20 cellular contexts compared by ENCODE assay signal in genomic region chr15:34284937-34285336, GRCh38.
DNase-seq lines count a peak whose midpoint lies in the region; ATAC-seq and TF ChIP-seq lines count a peak whose summit lies in the region.
"Had no signal": no experiment of that assay in that cellular context is flagged by ENCODE, and none has a peak within 500 bp of the region (broad histone marks: within the 10 kb centered on the region; RNA-seq: fewer than 3 reads in every experiment).

No MANE protein-coding gene starts in this region.

- peaks cover 8% of the 10 kb centered on the region for H3K9me3 Mint-ChIP-seq in activated naive CD4-positive, alpha-beta T cell treated with anti-CD3 and anti-CD28 coated beads, Interleukin-2, amount 10 ng/mL, durations not matched to agents 7 days and 5 days
- H3K9me3 Mint-ChIP-seq in T-helper 2 cell treated with Interferon-gamma antibody and Interleukin-4, amounts not matched to agents 5 μg/mL and 100 μg/mL, for 36 hours, result no peaks in the 10 kb centered on the region
- peaks cover 0 to 10% of the 10 kb centered on the region in 2 donors for H3K9me3 Mint-ChIP-seq in stimulated activated naive CD8-positive, alpha-beta T cell treated with anti-CD3 and anti-CD28 coated beads, Interleukin-15, amount 100 ng/mL, for 72 hours

- peaks cover 12% of the 10 kb centered on the region for H3K4me1 Mint-ChIP-seq in activated naive CD4-positive, alpha-beta T cell treated with anti-CD3 and anti-CD28 coated beads, Interleukin-2, amount 10 ng/mL, durations not matched to agents 7 days and 5 days
- H3K4me1 Mint-ChIP-seq in T-helper 2 cell treated with Interferon-gamma antibody and Interleukin-4, amounts not matched to agents 5 μg/mL and 100 μg/mL, for 36 hours (ENCODE audit: low read depth), result peaks cover 10% of the 10 kb centered on the region
- H3K4me1 Mint-ChIP-seq in stimulated activated naive CD8-positive, alpha-beta T cell treated with anti-CD3 and anti-CD28 coated beads, Interleukin-15, amount 100 ng/mL, for 72 hours, result peaks cover 19% of the 10 kb centered on the region

- H3K36me3 Mint-ChIP-seq in activated naive CD4-positive, alpha-beta T cell treated with anti-CD3 and anti-CD28 coated beads, Interleukin-2, amount 10 ng/mL, durations not matched to agents 7 days and 5 days, result peaks cover 15% of the 10 kb centered on the region
- H3K36me3 Mint-ChIP-seq in T-helper 2 cell treated with Interferon-gamma antibody and Interleukin-4, amounts not matched to agents 5 μg/mL and 100 μg/mL, for 36 hours (ENCODE audit: low read depth), result peaks cover 30% of the 10 kb centered on the region

- no peak for ATAC-seq in stimulated activated naive CD8-positive, alpha-beta T cell treated with anti-CD3 and anti-CD28 coated beads, Interleukin-15, amount 100 ng/mL, for 72 hours
- no peak for ATAC-seq in HG02884 (IDR thresholded peaks at IDR 0.05; ENCODE audit: unreplicated experiment)
- ATAC-seq: esophagus mucosa, PC-3, right lobe of liver had no signal

- no peak for DNase-seq in activated naive CD4-positive, alpha-beta T cell treated with anti-CD3 and anti-CD28 coated beads, Interleukin-2, amount 10 ng/mL, durations not matched to agents 7 days and 5 days
- DNase-seq in activated naive CD4-positive, alpha-beta T cell (lab: John Stamatoyannopoulos, UW), result no peak
- no peak for DNase-seq in T-helper 2 cell treated with Interferon-gamma antibody and Interleukin-4, amounts not matched to agents 5 μg/mL and 100 μg/mL, for 36 hours (ENCODE audit: low spot score)
- DNase-seq in erythroblast (lab: John Stamatoyannopoulos, UW) (peak; percentile 25 to 65), NCI-H510A (lab: John Stamatoyannopoulos, UW) (no peak)
- no peak for DNase-seq in stimulated activated naive CD8-positive, alpha-beta T cell treated with anti-CD3 and anti-CD28 coated beads, Interleukin-15, amount 100 ng/mL, for 72 hours
- no peak for DNase-seq in stimulated activated CD4-positive, alpha-beta T cell treated with anti-CD3 and anti-CD28 coated beads, Interleukin-2, amount 100 ng/mL, for 24 hours
- DNase-seq: activated effector memory CD4-positive, alpha-beta T cell treated with Interleukin-2 at 50 U/mL for 16 hours; DMS79; NCI-H1048; NCI-H1930; NCI-H2227 treated with DMSO at 0.1 percent for 48 hours; ovary; PC-3; right lobe of liver; SHP77; stimulated activated CD4-positive, alpha-beta T cell treated with anti-CD3 and anti-CD28 coated beads, Interleukin-15, amount 100 ng/mL, for 24 hours; SW 1271 had no signal

- TF ChIP-seq POLR2A in erythroblast (IDR thresholded peaks at IDR 0.05; ENCODE audit: low read length), result no peak

- no peaks in the 10 kb centered on the region for H3K27me3 Mint-ChIP-seq in activated naive CD4-positive, alpha-beta T cell treated with anti-CD3 and anti-CD28 coated beads, Interleukin-2, amount 10 ng/mL, durations not matched to agents 7 days and 5 days
- H3K27me3 Mint-ChIP-seq in T-helper 2 cell treated with Interferon-gamma antibody and Interleukin-4, amounts not matched to agents 5 μg/mL and 100 μg/mL, for 36 hours (ENCODE audit: low read depth), result no peaks in the 10 kb centered on the region
- no peaks in the 10 kb centered on the region for H3K27me3 Mint-ChIP-seq in stimulated activated naive CD8-positive, alpha-beta T cell treated with anti-CD3 and anti-CD28 coated beads, Interleukin-15, amount 100 ng/mL, for 72 hours

- peak overlapping the region; percentile 42 for H3K27ac Mint-ChIP-seq in activated naive CD4-positive, alpha-beta T cell treated with anti-CD3 and anti-CD28 coated beads, Interleukin-2, amount 10 ng/mL, durations not matched to agents 7 days and 5 days
- H3K27ac Mint-ChIP-seq in T-helper 2 cell treated with Interferon-gamma antibody and Interleukin-4, amounts not matched to agents 5 μg/mL and 100 μg/mL, for 36 hours, result peak overlapping the region; percentile 69
- peak overlapping the region in 1 of 2 donors; percentile 57 for H3K27ac Mint-ChIP-seq in stimulated activated naive CD8-positive, alpha-beta T cell treated with anti-CD3 and anti-CD28 coated beads, Interleukin-15, amount 100 ng/mL, for 72 hours

- CTCF ChIA-PET in activated naive CD4-positive, alpha-beta T cell treated with anti-CD3 and anti-CD28 coated beads, Interleukin-2, amount 10 ng/mL, durations not matched to agents 7 days and 5 days (lab: Charles Lee), result no interaction called here

- H3K4me3 Mint-ChIP-seq in activated naive CD4-positive, alpha-beta T cell treated with anti-CD3 and anti-CD28 coated beads, Interleukin-2, amount 10 ng/mL, durations not matched to agents 7 days and 5 days, result no peak overlapping the region
- H3K4me3 Mint-ChIP-seq in T-helper 2 cell treated with Interferon-gamma antibody and Interleukin-4, amounts not matched to agents 5 μg/mL and 100 μg/mL, for 36 hours, result peak overlapping the region; percentile 9
- H3K4me3 Mint-ChIP-seq in stimulated activated naive CD8-positive, alpha-beta T cell treated with anti-CD3 and anti-CD28 coated beads, Interleukin-15, amount 100 ng/mL, for 72 hours, result peak overlapping the region; percentile 1 to 4

Comparison
In these comparisons a context has a peak if more than half of its experiments do, and no peak if none do; other contexts are left out.
1. DNase-seq: peak in erythroblast (2 of 2); none in activated naive CD4-positive, alpha-beta T cell treated with anti-CD3 and anti-CD28 coated beads, Interleukin-2, amount 10 ng/mL, durations not matched to agents 7 days and 5 days (single experiment), activated naive CD4-positive, alpha-beta T cell (0 of 4), T-helper 2 cell treated with Interferon-gamma antibody and Interleukin-4, amounts not matched to agents 5 μg/mL and 100 μg/mL, for 36 hours (single experiment), stimulated activated naive CD8-positive, alpha-beta T cell treated with anti-CD3 and anti-CD28 coated beads, Interleukin-15, amount 100 ng/mL, for 72 hours (0 of 2), NCI-H510A (single experiment) and stimulated activated CD4-positive, alpha-beta T cell treated with anti-CD3 and anti-CD28 coated beads, Interleukin-2, amount 100 ng/mL, for 24 hours (0 of 2).